Comparison of ENCODE assay signal across 16 cellular contexts in the genomic region with DNA sequence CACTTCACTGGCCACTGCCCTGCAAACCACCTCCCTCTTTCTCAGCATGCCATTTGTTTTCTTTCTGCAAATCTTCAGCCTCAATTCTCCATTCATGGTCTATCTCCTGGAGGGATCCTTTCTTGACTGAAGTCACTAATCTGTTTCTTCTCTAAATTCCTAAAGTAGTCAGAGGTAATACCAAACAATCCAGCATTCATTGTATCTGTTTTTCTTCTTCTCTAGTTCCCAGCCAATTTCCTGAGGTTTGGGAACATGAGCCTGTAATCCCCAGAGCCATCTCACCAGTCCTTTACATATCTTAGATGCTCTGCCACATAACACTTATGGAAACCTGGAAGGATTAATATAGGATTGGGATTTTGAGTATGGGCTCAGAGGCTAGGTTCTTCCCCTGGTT.
DNase-seq lines count a peak whose midpoint lies in the region; ATAC-seq, FAIRE-seq and TF ChIP-seq lines count a peak whose summit lies in the region.
"Had no signal": no experiment of that assay in that cellular context is flagged by ENCODE, and none has a peak within 500 bp of the region (broad histone marks: within the 10 kb centered on the region; RNA-seq: fewer than 3 reads in every experiment).

No MANE protein-coding gene starts in this region.

- TF ChIP-seq RAD21 in GM12878 (IDR thresholded peaks at IDR 0.05; ENCODE audit: insufficient read depth, low read depth, low read length): no peak

- CTCF ChIA-PET in CD8-positive, alpha-beta T cell (lab: Charles Lee): interaction anchor here (1.3 to 1.9 kb wide), 4 partner anchors 9 to 265 kb away, joined by 3 to 9 read pairs (median 5); no protein-coding TSS in a partner anchor
- CTCF ChIA-PET in GM12878 (lab: Yijun Ruan, JAX): interaction anchor here (0.7 to 2.8 kb wide), 2 partner anchors 11 to 39 kb away, joined by 3 to 7 read pairs; no protein-coding TSS in a partner anchor

- peak overlapping the region; percentile 43 for H3K4me3 ChIP-seq in CD8-positive, alpha-beta T cell (ENCODE audit: low read depth, low read length)
- H3K4me3 ChIP-seq in Jurkat, Clone E6-1 (ENCODE audit: low read length): peak overlapping the region; percentile 38
- peak overlapping the region; percentile 29; the same call in 1 of the 2 replicates for H3K4me3 ChIP-seq in GM12878
- H3K4me3 ChIP-seq in trophoblast cell (ENCODE audit: low read depth, low read length): no peak overlapping the region

- H3K9me3 Mint-ChIP-seq in CD8-positive, alpha-beta T cell: no peaks in the 10 kb centered on the region

- H3K27ac ChIP-seq in CD8-positive, alpha-beta T cell (ENCODE audit: low read depth, low read length): peak overlapping the region; percentile 63
- H3K27ac ChIP-seq in GM12878 (ENCODE audit: control insufficient read depth, insufficient read depth) (no peak overlapping the region), trophoblast cell (ENCODE audit: low read depth, low read length) (peak overlapping the region; percentile 30)

- BruUV-seq in GM12878 (replicated peaks; lab: Mats Ljungman, UMichigan): no TSS peak

- POLR2A ChIA-PET in CD8-positive, alpha-beta T cell (lab: Charles Lee): interaction anchor here (2.1 kb wide), 1 partner anchor 28 kb away, joined by 10 read pairs; no protein-coding TSS in a partner anchor
- POLR2A ChIA-PET in GM12878 (lab: Charles Lee): interaction anchor here (1.3 kb wide), 1 partner anchor 11 kb away, joined by 5 read pairs; no protein-coding TSS in a partner anchor

- H3K4me1 Mint-ChIP-seq in CD8-positive, alpha-beta T cell (ENCODE audit: low read depth): peaks cover 78% of the 10 kb centered on the region

- H3K27me3 ChIP-seq in CD8-positive, alpha-beta T cell (ENCODE audit: insufficient read depth, low read length): no peaks in the 10 kb centered on the region
- H3K27me3 ChIP-seq in GM12878 (replicated peaks in 1 of 2; ENCODE audit: control insufficient read depth in 2 of 2, insufficient read depth in 2 of 2, low read length in 1 of 2) (no peaks in the 10 kb centered on the region), trophoblast cell (ENCODE audit: insufficient read depth, low read length) (no peaks in the 10 kb centered on the region)

- H3K9ac ChIP-seq in GM12878 (ENCODE audit: control insufficient read depth, insufficient read depth, low read length) (no peak overlapping the region), trophoblast cell (ENCODE audit: low read length) (no peak overlapping the region)

- H3K9me3 ChIP-seq in CD8-positive, alpha-beta T cell (ENCODE audit: low read length): no peaks in the 10 kb centered on the region
- no peaks in the 10 kb centered on the region for H3K9me3 ChIP-seq in GM12878 (replicated peaks; ENCODE audit: control insufficient read depth, insufficient read depth, low read length)
- peaks cover 2% of the 10 kb centered on the region for H3K9me3 ChIP-seq in trophoblast cell (ENCODE audit: insufficient read depth, low read depth, low read length)

- ATAC-seq in CD8-positive, alpha-beta T cell: no peak
- no peak for ATAC-seq in GM12878
- no peak for ATAC-seq in activated CD4-positive, CD25-positive, alpha-beta regulatory T cell treated with anti-CD3 and anti-CD28 coated beads, Interleukin-2, amount 50 U/mL, for 24 hours

- TF ChIP-seq POLR2A in GM12878 (IDR thresholded peaks at IDR 0.05; ENCODE audit: low read depth, low read length): no peak

- H3K23ac ChIP-seq in trophoblast cell (ENCODE audit: low read length): no peak overlapping the region

- H3K36me3 ChIP-seq in CD8-positive, alpha-beta T cell (ENCODE audit: insufficient read depth, low read length): no peaks in the 10 kb centered on the region
- H3K36me3 ChIP-seq in GM12878 (ENCODE audit: control insufficient read depth in 2 of 2, insufficient read depth in 2 of 2, low read length in 1 of 2) (no peaks in the 10 kb centered on the region), trophoblast cell (ENCODE audit: control insufficient read depth in 1 of 2, insufficient read depth in 2 of 2, low read length in 2 of 2) (no peaks in the 10 kb centered on the region)

- RAD21 ChIA-PET in GM12878 (lab: Charles Lee; ENCODE audit: unreplicated experiment): no interaction called here

- in situ Hi-C loops in GM12878 (cut with MboI): no loop called here

- H3K4me1 ChIP-seq in CD8-positive, alpha-beta T cell (ENCODE audit: insufficient read depth, low read length): peaks cover 62% of the 10 kb centered on the region
- H3K4me1 ChIP-seq in GM12878 (ENCODE audit: control insufficient read depth, insufficient read depth, low read length) (peaks cover 26% of the 10 kb centered on the region), trophoblast cell (ENCODE audit: control insufficient read depth in 1 of 2, insufficient read depth in 2 of 2, low read length in 2 of 2) (peaks cover 30 to 34% of the 10 kb centered on the region in 2 experiments)

- H2BK5ac ChIP-seq in trophoblast cell (ENCODE audit: low read depth, low read length, poor library complexity): no peak overlapping the region

- H3K4me2 ChIP-seq in GM12878 (ENCODE audit: control insufficient read depth, insufficient read depth) (peak overlapping the region; percentile 68), trophoblast cell (ENCODE audit: low read length) (no peak overlapping the region)

- H2BK12ac ChIP-seq in trophoblast cell (ENCODE audit: low read length): no peak overlapping the region

- H3K27ac Mint-ChIP-seq in CD8-positive, alpha-beta T cell: peak overlapping the region; percentile 95

- peak overlapping the region; percentile 15 for H3K4ac ChIP-seq in trophoblast cell (ENCODE audit: low read depth, low read length)

- peak overlapping the region; percentile 39 for H4K91ac ChIP-seq in trophoblast cell (ENCODE audit: low read depth, low read length)

- SMC1A ChIA-PET in GM12878 (lab: Charles Lee; ENCODE audit: uncharacterized antibody, unreplicated experiment): interaction anchor here (1.1 to 1.9 kb wide), 2 partner anchors 11 to 149 kb away, joined by 3 to 6 read pairs; no protein-coding TSS in a partner anchor

- no peak overlapping the region for H2AK5ac ChIP-seq in trophoblast cell (ENCODE audit: low read length)

- peak overlapping the region; percentile 79 for H3K4me3 Mint-ChIP-seq in CD8-positive, alpha-beta T cell

- no peak overlapping the region for H4K8ac ChIP-seq in trophoblast cell (ENCODE audit: low read depth, low read length)

- H3K79me1 ChIP-seq in trophoblast cell (ENCODE audit: low read length): peaks cover 19% of the 10 kb centered on the region

- no peak overlapping the region for H2BK120ac ChIP-seq in trophoblast cell (ENCODE audit: insufficient read depth, low read length, poor library complexity)

- no peak overlapping the region for H4K12ac ChIP-seq in trophoblast cell (ENCODE audit: low read depth, low read length)

- no peak overlapping the region for H3K14ac ChIP-seq in trophoblast cell (ENCODE audit: low read length)

- H3K36me3 Mint-ChIP-seq in CD8-positive, alpha-beta T cell: no peaks in the 10 kb centered on the region

- no peak for FAIRE-seq in GM12878 (lab: Jason Lieb, UNC)
- FAIRE-seq: H1, urothelium cell line had no signal

- H3K79me2 ChIP-seq in GM12878 (ENCODE audit: control insufficient read depth, insufficient read depth, low read length): no peaks in the 10 kb centered on the region
- peaks cover 5% of the 10 kb centered on the region for H3K79me2 ChIP-seq in trophoblast cell (ENCODE audit: control insufficient read depth, insufficient read depth, low read length, poor library complexity)

- no peak for DNase-seq in CD8-positive, alpha-beta T cell
- DNase-seq in Jurkat, Clone E6-1 (ENCODE audit: low read depth, low spot score): no peak
- no peak for DNase-seq in GM12878 (ENCODE audit: low read depth, low spot score)
- DNase-seq in trophoblast cell: peak in 1 of 2 donors; percentile 25
- DNase-seq in central memory CD4-positive, alpha-beta T cell: no peak
- no peak for DNase-seq in HT-29 (ENCODE audit: low spot score)
- DNase-seq: activated CD4-positive, CD25-positive, alpha-beta regulatory T cell treated with anti-CD3 and anti-CD28 coated beads, Interleukin-2, amount 50 U/mL, for 72 hours; activated gamma-delta T cell treated with Interleukin-2 at 50 U/mL for 16 hours; C1 segment of cervical spinal cord; cerebellar nuclear complex; NCI-H1417 treated with DMSO at 0.1 percent for 48 hours; NCI-H446; posterior cingulate gyrus had no signal

- no peak for TF ChIP-seq CTCF in CD8-positive, alpha-beta T cell (IDR thresholded peaks at IDR 0.05)
- TF ChIP-seq CTCF in GM12878 (IDR thresholded peaks at IDR 0.05 in 2 of 3, conservative IDR thresholded peaks at IDR 0.05 in 1 of 3; ENCODE audit: control insufficient read depth in 2 of 3, extremely low read depth in 1 of 3, insufficient read depth in 1 of 3, low read depth in 3 of 3, low read length in 3 of 3): no peak

- intact Hi-C loops in CD8-positive, alpha-beta T cell (cut with DNase I, micrococcal nuclease): loop anchor here (1.0 to 5.0 kb wide), 3 partner anchors 39 to 40 kb away; no protein-coding TSS in a partner anchor
- intact Hi-C loops in GM12878 (cut with micrococcal nuclease; ENCODE audit: unreplicated experiment): no loop called here

- H4K20me1 ChIP-seq in GM12878 (ENCODE audit: control insufficient read depth, insufficient read depth): no peaks in the 10 kb centered on the region

- no peak overlapping the region for H3K18ac ChIP-seq in trophoblast cell (ENCODE audit: low read length)

- no peaks in the 10 kb centered on the region for H3K27me3 Mint-ChIP-seq in CD8-positive, alpha-beta T cell (ENCODE audit: low read depth)

- H2AFZ ChIP-seq in GM12878 (ENCODE audit: control insufficient read depth, low read depth, low read length) (no peak overlapping the region), trophoblast cell (ENCODE audit: insufficient read depth, low read length, poor library complexity) (no peak overlapping the region)

- TF ChIP-seq EP300 in GM12878 (IDR thresholded peaks at IDR 0.05; ENCODE audit: borderline replicate concordance in 1 of 2, control insufficient read depth in 1 of 2, low read depth in 2 of 2, low read length in 2 of 2): no peak

TF ChIP-seq in GM12878, 131 proteins besides CTCF, POLR2A, EP300 and RAD21 (continues in another document):
- TF ChIP-seq, protein P1, sequence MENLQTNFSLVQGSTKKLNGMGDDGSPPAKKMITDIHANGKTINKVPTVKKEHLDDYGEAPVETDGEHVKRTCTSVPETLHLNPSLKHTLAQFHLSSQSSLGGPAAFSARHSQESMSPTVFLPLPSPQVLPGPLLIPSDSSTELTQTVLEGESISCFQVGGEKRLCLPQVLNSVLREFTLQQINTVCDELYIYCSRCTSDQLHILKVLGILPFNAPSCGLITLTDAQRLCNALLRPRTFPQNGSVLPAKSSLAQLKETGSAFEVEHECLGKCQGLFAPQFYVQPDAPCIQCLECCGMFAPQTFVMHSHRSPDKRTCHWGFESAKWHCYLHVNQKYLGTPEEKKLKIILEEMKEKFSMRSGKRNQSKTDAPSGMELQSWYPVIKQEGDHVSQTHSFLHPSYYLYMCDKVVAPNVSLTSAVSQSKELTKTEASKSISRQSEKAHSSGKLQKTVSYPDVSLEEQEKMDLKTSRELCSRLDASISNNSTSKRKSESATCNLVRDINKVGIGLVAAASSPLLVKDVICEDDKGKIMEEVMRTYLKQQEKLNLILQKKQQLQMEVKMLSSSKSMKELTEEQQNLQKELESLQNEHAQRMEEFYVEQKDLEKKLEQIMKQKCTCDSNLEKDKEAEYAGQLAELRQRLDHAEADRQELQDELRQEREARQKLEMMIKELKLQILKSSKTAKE (IDR thresholded peaks at IDR 0.05; ENCODE audit: low read depth, poor library complexity, severe bottlenecking): no peak
- no peak for TF ChIP-seq ZNF384 (IDR thresholded peaks at IDR 0.05; ENCODE audit: borderline replicate concordance, low read depth, low read length)
